Comparison of ENCODE assay signal across 16 cellular contexts in genomic region chr4:123554263-123554662, GRCh38.
A peak's percentile ranks its signal among the peaks of the same experiment; 100 is the strongest.
DNase-seq lines count a peak whose midpoint lies in the region; ATAC-seq and TF ChIP-seq lines count a peak whose summit lies in the region.
"Had no signal": no experiment of that assay in that cellular context is flagged by ENCODE, and none has a peak within 500 bp of the region (broad histone marks: within the 10 kb centered on the region; RNA-seq: fewer than 3 reads in every experiment).

No MANE protein-coding gene starts in this region.

- H4K20me1 ChIP-seq in neural progenitor cell (ENCODE audit: low read depth): no peaks in the 10 kb centered on the region

- H3K79me2 ChIP-seq in neural progenitor cell (ENCODE audit: low read depth): no peaks in the 10 kb centered on the region
- H3K79me2 ChIP-seq in trophoblast cell (ENCODE audit: control insufficient read depth, insufficient read depth, low read length, poor library complexity): no peaks in the 10 kb centered on the region

- TF ChIP-seq CTCF in left ventricle myocardium inferior (IDR thresholded peaks at IDR 0.05; ENCODE audit: borderline replicate concordance): no peak
- no peak for TF ChIP-seq CTCF in neural progenitor cell (IDR thresholded peaks at IDR 0.05)

- H3K4me3 ChIP-seq in left ventricle myocardium inferior (no peak overlapping the region), neural progenitor cell (no peak overlapping the region), trophoblast cell (ENCODE audit: low read depth, low read length) (no peak overlapping the region)
- H3K4me3 ChIP-seq: sigmoid colon had no signal

- H3K27me3 ChIP-seq in left ventricle myocardium inferior (ENCODE audit: low read depth) (no peaks in the 10 kb centered on the region), neural progenitor cell (no peaks in the 10 kb centered on the region), trophoblast cell (ENCODE audit: insufficient read depth, low read length) (no peaks in the 10 kb centered on the region)
- H3K27me3 ChIP-seq: sigmoid colon had no signal

- peaks cover 3% of the 10 kb centered on the region for H3K79me1 ChIP-seq in trophoblast cell (ENCODE audit: low read length)

- H3K36me3 ChIP-seq in left ventricle myocardium inferior (no peaks in the 10 kb centered on the region), neural progenitor cell (no peaks in the 10 kb centered on the region), trophoblast cell (ENCODE audit: control insufficient read depth in 1 of 2, insufficient read depth in 2 of 2, low read length in 2 of 2) (no peaks in the 10 kb centered on the region)
- H3K36me3 ChIP-seq: sigmoid colon had no signal

- H2AFZ ChIP-seq in neural progenitor cell (replicated peaks) (no peak overlapping the region), trophoblast cell (ENCODE audit: insufficient read depth, low read length, poor library complexity) (no peak overlapping the region)

- H4K91ac ChIP-seq in trophoblast cell (ENCODE audit: low read depth, low read length): no peak overlapping the region

- H3K18ac ChIP-seq in trophoblast cell (ENCODE audit: low read length): no peak overlapping the region

- no CpG with 5 or more reads among the region's 1 CpG for WGBS in trophoblast cell (ENCODE audit: extremely low coverage, insufficient coverage, insufficient read length)

- H3K23ac ChIP-seq in trophoblast cell (ENCODE audit: low read length): no peak overlapping the region

- peaks cover 25% of the 10 kb centered on the region for H3K9me3 Mint-ChIP-seq in neural progenitor cell

- no peak overlapping the region for H3K14ac ChIP-seq in trophoblast cell (ENCODE audit: low read length)

- peaks cover 27% of the 10 kb centered on the region for H3K4me1 ChIP-seq in left ventricle myocardium inferior
- peaks cover 29% of the 10 kb centered on the region for H3K4me1 ChIP-seq in neural progenitor cell
- H3K4me1 ChIP-seq in trophoblast cell (ENCODE audit: control insufficient read depth in 1 of 2, insufficient read depth in 2 of 2, low read length in 2 of 2): peaks cover 7 to 9% of the 10 kb centered on the region in 2 experiments

- no peak overlapping the region for H2BK12ac ChIP-seq in trophoblast cell (ENCODE audit: low read length)

- H3K4ac ChIP-seq in trophoblast cell (ENCODE audit: low read depth, low read length): no peak overlapping the region

- H3K27ac Mint-ChIP-seq in neural progenitor cell: peak overlapping the region; percentile 43
- H3K27ac Mint-ChIP-seq: activated CD4-positive, alpha-beta memory T cell treated with anti-CD3 and anti-CD28 coated beads, Interleukin-2, amount 10 ng/mL, durations not matched to agents 7 days and 5 days; activated T-helper 1 cell treated with anti-CD3 and anti-CD28 coated beads, Interleukin-12 subunit alpha, Interleukin-12 subunit beta, Interleukin-2, Interleukin-4 antibody, amounts not matched to agents 30 ng/mL and 10 ng/mL and 1 ng/mL, durations not matched to agents 14 hours and 24 hours and 36 hours had no signal

- H3K4me1 Mint-ChIP-seq in neural progenitor cell: peaks cover 44% of the 10 kb centered on the region
- H3K4me1 Mint-ChIP-seq: activated CD4-positive, alpha-beta memory T cell treated with anti-CD3 and anti-CD28 coated beads, Interleukin-2, amount 10 ng/mL, durations not matched to agents 7 days and 5 days had no signal

- H4K12ac ChIP-seq in trophoblast cell (ENCODE audit: low read depth, low read length): no peak overlapping the region

- no peak overlapping the region for H3K4me2 ChIP-seq in neural progenitor cell
- H3K4me2 ChIP-seq in trophoblast cell (ENCODE audit: low read length): no peak overlapping the region

- no peak overlapping the region for H4K8ac ChIP-seq in trophoblast cell (ENCODE audit: low read depth, low read length)

- DNase-seq in left ventricle myocardium inferior: no peak
- DNase-seq in left cardiac atrium: no peak
- no peak for DNase-seq in epithelial cell of prostate (ENCODE audit: low read depth, low spot score)
- DNase-seq in neural progenitor cell (ENCODE audit: low spot score): no peak
- DNase-seq in trophoblast cell: no peak
- no peak for DNase-seq in SKM-1 (lab: John Stamatoyannopoulos, UW; ENCODE audit: unreplicated experiment)
- DNase-seq in NCI-H2029 (lab: John Stamatoyannopoulos, UW): no peak
- no peak for DNase-seq in activated CD8-positive, alpha-beta memory T cell treated with anti-CD3 and anti-CD28 coated beads, Interleukin-2, amount 50 U/mL, for 48 hours
- DNase-seq: activated CD4-positive, alpha-beta memory T cell treated with anti-CD3 and anti-CD28 coated beads, Interleukin-2, amount 10 ng/mL, durations not matched to agents 7 days and 5 days; DMS79 treated with DMSO at 0.1 percent for 48 hours; NCI-H1105; NCI-H82; sigmoid colon; stimulated activated CD4-positive, alpha-beta T cell treated with anti-CD3 and anti-CD28 coated beads, Interleukin-2, amount 100 ng/mL, for 48 hours had no signal

- no peak overlapping the region for H2BK120ac ChIP-seq in trophoblast cell (ENCODE audit: insufficient read depth, low read length, poor library complexity)

- no peak for ATAC-seq in left cardiac atrium

- no peak overlapping the region for H2AK5ac ChIP-seq in trophoblast cell (ENCODE audit: low read length)

- peaks cover 8% of the 10 kb centered on the region for H3F3A ChIP-seq in neural progenitor cell (ENCODE audit: low read depth)

- H3K9ac ChIP-seq in neural progenitor cell (no peak overlapping the region), trophoblast cell (ENCODE audit: low read length) (no peak overlapping the region)

- H3K27ac ChIP-seq in left ventricle myocardium inferior (replicated peaks) (peak overlapping the region; percentile 81), epithelial cell of prostate (peak overlapping the region; percentile 83), neural progenitor cell (no peak overlapping the region), trophoblast cell (ENCODE audit: low read depth, low read length) (no peak overlapping the region)

- intact Hi-C loops in left ventricle myocardium inferior (cut with micrococcal nuclease) (no loop called here), left cardiac atrium (cut with DNase I) (loop anchor here in 1 of 2 donors (10.0 kb wide), 1 partner anchor 149 kb away; no protein-coding TSS in a partner anchor)

- peaks cover 11% of the 10 kb centered on the region for H3K36me3 Mint-ChIP-seq in neural progenitor cell
- H3K36me3 Mint-ChIP-seq: CD14-positive monocyte had no signal

- no peak overlapping the region for H3K4me3 Mint-ChIP-seq in neural progenitor cell
- H3K4me3 Mint-ChIP-seq: activated CD4-positive, alpha-beta memory T cell treated with anti-CD3 and anti-CD28 coated beads, Interleukin-2, amount 10 ng/mL, durations not matched to agents 7 days and 5 days; activated T-helper 1 cell treated with anti-CD3 and anti-CD28 coated beads, Interleukin-12 subunit alpha, Interleukin-12 subunit beta, Interleukin-2, Interleukin-4 antibody, amounts not matched to agents 30 ng/mL and 10 ng/mL and 1 ng/mL, durations not matched to agents 14 hours and 24 hours and 36 hours had no signal

- H3K9me3 ChIP-seq in left ventricle myocardium inferior (replicated peaks) (peaks cover 9% of the 10 kb centered on the region), neural progenitor cell (ENCODE audit: low read depth) (no peaks in the 10 kb centered on the region), trophoblast cell (ENCODE audit: insufficient read depth, low read depth, low read length) (no peaks in the 10 kb centered on the region)
- H3K9me3 ChIP-seq: sigmoid colon had no signal

- no peak overlapping the region for H2BK5ac ChIP-seq in trophoblast cell (ENCODE audit: low read depth, low read length, poor library complexity)

- H3K27me3 Mint-ChIP-seq in neural progenitor cell (ENCODE audit: insufficient read depth, low read depth): peaks cover 7% of the 10 kb centered on the region

Comparison
In these comparisons a context has a peak if more than half of its experiments do, and no peak if none do; other contexts are left out.
1. H3K27ac ChIP-seq: peak in left ventricle myocardium inferior (single experiment) and epithelial cell of prostate (single experiment); none in neural progenitor cell (single experiment) and trophoblast cell (single experiment).